ENCODE assay signal across 8 cellular contexts in genomic region chr14:68795602-68796417, GRCh38. TPM values are rescaled to one million over a fixed set of nuclear protein-coding genes. Genes with fewer than 3 reads are reported as not detected.
DNase-seq lines count a peak whose midpoint lies in the region; ATAC-seq and TF ChIP-seq lines count a peak whose summit lies in the region.

No MANE protein-coding gene starts in this region.

- H3K9me3 ChIP-seq in SK-N-MC (ENCODE audit: low read depth, low read length) (no peaks in the 10 kb centered on the region), psoas muscle (peaks cover 3% of the 10 kb centered on the region)

- H3K36me3 ChIP-seq in SK-N-MC (ENCODE audit: insufficient read depth, low read length) (peaks cover 10% of the 10 kb centered on the region), psoas muscle (ENCODE audit: insufficient read depth in 1 of 2, low read depth in 1 of 2) (peaks cover 5 to 17% of the 10 kb centered on the region in 2 donors)

- TF ChIP-seq CTCF in psoas muscle (IDR thresholded peaks at IDR 0.05): peak; percentile 80

- peak overlapping the region; percentile 94 for H3K4me3 ChIP-seq in SK-N-MC
- peak overlapping the region; percentile 91 for H3K4me3 ChIP-seq in psoas muscle

- WGBS in adipose tissue, 3 donors: 1% methylated on average over 54 to 69 of the region's 69 CpGs
- WGBS in psoas muscle, 3 donors: 2 to 3% (median 2%) methylated on average over 60 to 69 of the region's 69 CpGs

- peak; percentile 90 for DNase-seq in Caki2 (ENCODE audit: low read depth)
- DNase-seq in SK-N-MC (ENCODE audit: low read depth, low spot score): no peak
- DNase-seq in left ventricle myocardium superior: peak; percentile 91
- peak; percentile 85 to 93 for DNase-seq in psoas muscle

- no peaks in the 10 kb centered on the region for H3K27me3 ChIP-seq in psoas muscle (ENCODE audit: insufficient read depth in 3 of 3, low read length in 2 of 3)

- intact Hi-C loops in left ventricle myocardium superior (cut with micrococcal nuclease) (no loop called here), psoas muscle (cut with DNase I) (loop anchor here (1.0 to 2.0 kb wide), 2 partner anchors 17 to 20 kb away; no protein-coding TSS in a partner anchor)

- in situ Hi-C loops in Caki2 (cut with HindIII; ENCODE audit: low pct_unique_long_range_greater_than_20kb, low sequenced_read_pairs): no loop called here

- H3K4me1 ChIP-seq in psoas muscle: no peaks in the 10 kb centered on the region

- H3K9ac ChIP-seq in SK-N-MC (ENCODE audit: insufficient read length): peak overlapping the region; percentile 97

- peak; percentile 41 for ATAC-seq in GM19372 (IDR thresholded peaks at IDR 0.05; ENCODE audit: low read depth, unreplicated experiment)
- ATAC-seq in HG03521 (IDR thresholded peaks at IDR 0.05; ENCODE audit: unreplicated experiment): peak; percentile 34
- peak; percentile 58 for ATAC-seq in left ventricle myocardium superior
- peak; percentile 59 to 64 (median 62) for ATAC-seq in psoas muscle
- no peak for ATAC-seq in HG03469 (IDR thresholded peaks at IDR 0.05; ENCODE audit: unreplicated experiment)

- H3K27ac ChIP-seq in SK-N-MC: peak overlapping the region; percentile 99
- H3K27ac ChIP-seq in adipose tissue (ENCODE audit: low read depth, low read length): peak overlapping the region; percentile 81
- H3K27ac ChIP-seq in psoas muscle: peak overlapping the region; percentile 100

RNA-seq across cellular contexts. Expression of gene ZFP36L1, which starts 2.9 kb away (rescaled TPM):
- total RNA-seq in Caki2 (2014; rRNA removed; shearing (Covaris generic); ENCODE audit: low replicate concordance): 31.6 and 102 TPM in 2 replicates
- polyA plus RNA-seq in adipose tissue (100 to 1,000 TPM; 174 to 335 (median 258) TPM), psoas muscle (100 to 1,000 TPM in 1 of 3 donors, 10 to 100 TPM in 2; 45.4 to 144 (median 46.8) TPM)
- total RNA-seq in left ventricle myocardium superior (49.2 TPM), psoas muscle (100 to 1,000 TPM in 3 of 4 donors, 10 to 100 TPM in 1; 59.4 to 225 (median 160) TPM)
